Comparison of ENCODE assay signal across 10 cellular contexts in genomic region chr11:95084509-95084908, GRCh38. TPM values are rescaled to one million over a fixed set of nuclear protein-coding genes. Genes with fewer than 3 reads are reported as not detected.
DNase-seq lines count a peak whose midpoint lies in the region; ATAC-seq and TF ChIP-seq lines count a peak whose summit lies in the region.
"Had no signal": no experiment of that assay in that cellular context is flagged by ENCODE, and none has a peak within 500 bp of the region (broad histone marks: within the 10 kb centered on the region; RNA-seq: fewer than 3 reads in every experiment).

No MANE protein-coding gene starts in this region.

- intact Hi-C loops in Caco-2 (cut with micrococcal nuclease; ENCODE audit: unreplicated experiment) = no loop called here

- peaks cover 16% of the 10 kb centered on the region for H3K4me1 ChIP-seq in Caco-2

- peaks cover 8% of the 10 kb centered on the region for H3K36me3 Mint-ChIP-seq in Caco-2 (ENCODE audit: insufficient read depth, unreplicated experiment)

- DNase-seq in activated naive CD4-positive, alpha-beta T cell treated with anti-CD3 and anti-CD28 coated beads, Interleukin-2, amount 50 U/mL, for 16 hours = peak; percentile 69
- DNase-seq in stimulated activated CD4-positive, alpha-beta T cell treated with anti-CD3 and anti-CD28 coated beads, Interleukin-2, amount 100 ng/mL, for 24 hours = peak; percentile 53 to 67
- no peak for DNase-seq in GM03348 (ENCODE audit: low spot score)
- DNase-seq in Caco-2 = no peak
- DNase-seq: T-helper 17 cell had no signal

- POLR2A ChIA-PET in Caco-2 (lab: Charles Lee) = interaction anchor here (1.2 kb wide), 1 partner anchor 17 kb away, joined by 6 read pairs; no protein-coding TSS in a partner anchor

- H3K4me1 Mint-ChIP-seq in Caco-2 (ENCODE audit: low read depth, unreplicated experiment) = no peaks in the 10 kb centered on the region

- H3K27me3 Mint-ChIP-seq in Caco-2 (ENCODE audit: insufficient read depth, unreplicated experiment) = peaks cover 5% of the 10 kb centered on the region
- H3K27me3 Mint-ChIP-seq: T-helper 17 cell had no signal

- H3K27ac Mint-ChIP-seq in Caco-2 (ENCODE audit: unreplicated experiment) = no peak overlapping the region

- no peaks in the 10 kb centered on the region for H3K9me3 Mint-ChIP-seq in Caco-2 (ENCODE audit: unreplicated experiment)

- no peaks in the 10 kb centered on the region for H3K27me3 ChIP-seq in Caco-2 (replicated peaks; ENCODE audit: control insufficient read depth, insufficient read depth, low read length)

- H3K36me3 ChIP-seq in Caco-2 (ENCODE audit: control insufficient read depth, insufficient read depth, low read length) = no peaks in the 10 kb centered on the region

- no peak overlapping the region for H3K4me3 ChIP-seq in Caco-2 (ENCODE audit: low read depth, low read length)

- no peak for TF ChIP-seq CTCF in Caco-2 (IDR thresholded peaks at IDR 0.05; ENCODE audit: insufficient read depth in 1 of 2, low read depth in 1 of 2, low read length in 1 of 2, severe bottlenecking in 1 of 2, unreplicated experiment in 1 of 2)

- ATAC-seq in GM19035 (IDR thresholded peaks at IDR 0.05; ENCODE audit: unreplicated experiment) (peak; percentile 35), HG03066 (IDR thresholded peaks at IDR 0.05; ENCODE audit: low read depth, unreplicated experiment) (peak; percentile 50), GM18873 (IDR thresholded peaks at IDR 0.05; ENCODE audit: low FRiP score, unreplicated experiment) (no peak), GM21515 (IDR thresholded peaks at IDR 0.05; ENCODE audit: unreplicated experiment) (no peak)
- ATAC-seq: T-helper 17 cell had no signal

- no peaks in the 10 kb centered on the region for H3K9me3 ChIP-seq in Caco-2

- H3K4me3 Mint-ChIP-seq in Caco-2 (ENCODE audit: unreplicated experiment) = no peak overlapping the region
- H3K4me3 Mint-ChIP-seq: T-helper 17 cell had no signal

- BruUV-seq in Caco-2 (replicated peaks; lab: Mats Ljungman, UMichigan) = no TSS peak

- CTCF ChIA-PET in Caco-2 (lab: Charles Lee) = no interaction called here

RNA-seq across cellular contexts. Expression of gene ENDOD1, which starts 5.1 kb away (rescaled TPM):
- total RNA-seq in Caco-2 (2022) = 22.7 and 23.0 TPM in 2 replicates

RNA-seq across cellular contexts. Expression of gene SRSF8, which starts 17.8 kb away (rescaled TPM):
- total RNA-seq in Caco-2 (2022) = 44.5 and 52.4 TPM in 2 replicates

RNA-seq across cellular contexts. Expression of gene KDM4F, which starts 35.3 kb away (rescaled TPM):
- total RNA-seq in Caco-2 (2022) = not detected in 2 replicates
- total RNA-seq: myocyte, T-helper 17 cell had no signal

RNA-seq across cellular contexts. Expression of gene KDM4E, which starts 59.5 kb away (rescaled TPM):
- not detected in 2 replicates for total RNA-seq in Caco-2 (2022)
- total RNA-seq: myocyte, T-helper 17 cell had no signal

Comparison
In these comparisons a context has a peak if more than half of its experiments do, and no peak if none do; other contexts are left out.
1. ATAC-seq: peak in GM19035 (single experiment) and HG03066 (single experiment); none in GM18873 (single experiment) and GM21515 (single experiment).
2. DNase-seq: peak in activated naive CD4-positive, alpha-beta T cell treated with anti-CD3 and anti-CD28 coated beads, Interleukin-2, amount 50 U/mL, for 16 hours (single experiment) and stimulated activated CD4-positive, alpha-beta T cell treated with anti-CD3 and anti-CD28 coated beads, Interleukin-2, amount 100 ng/mL, for 24 hours (2 of 2); none in GM03348 (single experiment) and Caco-2 (0 of 2).